19 cellular contexts compared by ENCODE assay signal in the genomic region with DNA sequence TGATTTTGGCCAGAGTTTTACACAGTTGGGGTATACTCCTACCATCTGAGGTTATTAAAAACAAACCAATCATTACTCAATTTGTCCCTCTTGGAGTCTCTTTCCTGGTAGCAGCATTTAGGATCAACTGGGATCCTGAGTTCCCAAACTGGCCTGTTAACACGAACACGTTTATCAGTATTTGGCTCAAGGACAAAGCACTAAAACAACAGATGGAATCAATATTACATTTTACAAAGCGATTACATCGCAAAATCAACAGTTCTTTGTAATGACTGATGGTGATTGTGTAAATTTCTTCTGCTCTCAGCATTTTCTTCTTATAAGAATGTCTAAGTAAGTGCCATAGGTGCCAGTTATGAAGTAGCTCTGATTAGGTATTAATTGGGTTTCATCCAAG.
DNase-seq lines count a peak whose midpoint lies in the region; ATAC-seq, FAIRE-seq and TF ChIP-seq lines count a peak whose summit lies in the region.
"Had no signal": no experiment of that assay in that cellular context is flagged by ENCODE, and none has a peak within 500 bp of the region (broad histone marks: within the 10 kb centered on the region; RNA-seq: fewer than 3 reads in every experiment).

No MANE protein-coding gene starts in this region.

- TF ChIP-seq CTCF in mammary epithelial cell (conservative IDR thresholded peaks at IDR 0.05 in 1 of 2, IDR thresholded peaks at IDR 0.05 in 1 of 2; ENCODE audit: extremely low read depth in 1 of 2, insufficient read depth in 1 of 2, low read depth in 1 of 2, low read length in 2 of 2) (no peak), breast epithelium (IDR thresholded peaks at IDR 0.05) (no peak), astrocyte (IDR thresholded peaks at IDR 0.05; ENCODE audit: insufficient read depth, low read depth, low read length) (no peak), fibroblast of villous mesenchyme (IDR thresholded peaks at IDR 0.05; ENCODE audit: insufficient read depth, low read depth, low read length) (no peak)

- WGBS in mammary epithelial cell (ENCODE audit: low coverage, missing lambda C conversion rate), result 98% methylated on average over 4 of the region's 4 CpGs

- H3K79me2 ChIP-seq in mammary epithelial cell (ENCODE audit: insufficient read depth, low read length) (no peaks in the 10 kb centered on the region), astrocyte (ENCODE audit: insufficient read depth, low read length) (no peaks in the 10 kb centered on the region)

- dilution Hi-C loops in mammary epithelial cell (cut with HindIII; ENCODE audit: low sequenced_read_pairs), result no loop called here

- H3K4me3 Mint-ChIP-seq in astrocyte (ENCODE audit: unreplicated experiment), result no peak overlapping the region
- H3K4me3 Mint-ChIP-seq: CD4-positive, CD25-positive, alpha-beta regulatory T cell had no signal

- H3K4me1 ChIP-seq in mammary epithelial cell (ENCODE audit: insufficient read depth, low read length) (peaks cover 2% of the 10 kb centered on the region), breast epithelium (no peaks in the 10 kb centered on the region), astrocyte (ENCODE audit: insufficient read depth, low read length) (peaks cover 6% of the 10 kb centered on the region)

- H3K27ac ChIP-seq in mammary epithelial cell (ENCODE audit: insufficient read depth, low read depth, low read length), result no peak overlapping the region
- H3K27ac ChIP-seq in breast epithelium, result no peak overlapping the region
- no peak overlapping the region for H3K27ac ChIP-seq in astrocyte (ENCODE audit: low read depth, low read length)
- H3K27ac ChIP-seq: SK-N-MC had no signal

- H3K4me2 ChIP-seq in mammary epithelial cell (ENCODE audit: insufficient read depth, low read depth, low read length), result no peak overlapping the region
- H3K4me2 ChIP-seq in astrocyte (ENCODE audit: low read length), result no peak overlapping the region

- H3K27ac Mint-ChIP-seq in astrocyte (ENCODE audit: unreplicated experiment), result no peak overlapping the region
- H3K27ac Mint-ChIP-seq: CD4-positive, CD25-positive, alpha-beta regulatory T cell had no signal

- CTCF ChIA-PET in mammary epithelial cell (lab: Charles Lee; ENCODE audit: low non-redundant PET), result no interaction called here

- H3K27me3 ChIP-seq in mammary epithelial cell (ENCODE audit: insufficient read depth, low read length), result no peaks in the 10 kb centered on the region
- H3K27me3 ChIP-seq in breast epithelium, result no peaks in the 10 kb centered on the region
- H3K27me3 ChIP-seq in astrocyte (ENCODE audit: insufficient read depth, low read length), result no peaks in the 10 kb centered on the region

- H3K36me3 ChIP-seq in mammary epithelial cell (ENCODE audit: insufficient read depth, low read length) (no peaks in the 10 kb centered on the region), breast epithelium (no peaks in the 10 kb centered on the region), astrocyte (ENCODE audit: insufficient read depth, low read length) (no peaks in the 10 kb centered on the region)

- in situ Hi-C loops in mammary epithelial cell (cut with MboI; ENCODE audit: low sequenced_read_pairs in 2 of 2), result no loop called here
- in situ Hi-C loops in G401 (cut with HindIII; ENCODE audit: low sequenced_read_pairs), result no loop called here

- intact Hi-C loops in mammary epithelial cell (cut with micrococcal nuclease), result no loop called here
- intact Hi-C loops in breast epithelium (cut with DNase I; ENCODE audit: low total_unique reads), result loop anchor here (5.0 kb wide), 1 partner anchor 985 kb away; no protein-coding TSS in a partner anchor

- H3K4me3 ChIP-seq in mammary epithelial cell (replicated peaks in 1 of 3; ENCODE audit: insufficient read depth in 1 of 3, low read depth in 2 of 3, low read length in 3 of 3), result no peak overlapping the region
- no peak overlapping the region for H3K4me3 ChIP-seq in breast epithelium
- no peak overlapping the region for H3K4me3 ChIP-seq in astrocyte (ENCODE audit: insufficient read depth, low read depth, low read length)
- no peak overlapping the region for H3K4me3 ChIP-seq in fibroblast of villous mesenchyme (ENCODE audit: low read depth, low read length)
- H3K4me3 ChIP-seq: SK-N-MC had no signal

- H4K20me1 ChIP-seq in mammary epithelial cell (ENCODE audit: insufficient read depth, low read length) (no peaks in the 10 kb centered on the region), astrocyte (ENCODE audit: insufficient read depth, low read length) (no peaks in the 10 kb centered on the region)

- H3K9ac ChIP-seq in mammary epithelial cell (ENCODE audit: insufficient read depth, low read length) (no peak overlapping the region), astrocyte (ENCODE audit: low read length) (no peak overlapping the region)

- H3K36me3 Mint-ChIP-seq in astrocyte (ENCODE audit: low read depth, unreplicated experiment), result no peaks in the 10 kb centered on the region
- H3K36me3 Mint-ChIP-seq: CD4-positive, CD25-positive, alpha-beta regulatory T cell had no signal

- peaks cover 2% of the 10 kb centered on the region for H3K4me1 Mint-ChIP-seq in astrocyte (ENCODE audit: low read depth, unreplicated experiment)

- no peak for FAIRE-seq in astrocyte (lab: Jason Lieb, UNC)
- FAIRE-seq: GM12892 had no signal

- DNase-seq in mammary epithelial cell, result no peak
- no peak for DNase-seq in breast epithelium (ENCODE audit: low spot score in 2 of 2)
- peak; percentile 0 for DNase-seq in astrocyte (ENCODE audit: low read depth)
- DNase-seq in fibroblast of villous mesenchyme (ENCODE audit: low read depth), result peak; percentile 17
- DNase-seq in dermis blood vessel endothelial cell, result no peak
- DNase-seq in G401 (ENCODE audit: low spot score), result no peak
- DNase-seq in NCI-H2029 (lab: John Stamatoyannopoulos, UW), result no peak
- DNase-seq: 8988T; Calu3; CD4-positive, CD25-positive, alpha-beta regulatory T cell; GDM1; MV-4-11; NCI-H146; NCI-H2227 treated with DMSO at 0.1 percent for 48 hours; NCI-H526 had no signal

- no peaks in the 10 kb centered on the region for H3K27me3 Mint-ChIP-seq in astrocyte (ENCODE audit: low read depth, unreplicated experiment)
- H3K27me3 Mint-ChIP-seq: CD4-positive, CD25-positive, alpha-beta regulatory T cell had no signal

- H3K9me3 ChIP-seq in mammary epithelial cell (replicated peaks; ENCODE audit: insufficient read depth, low read length) (no peaks in the 10 kb centered on the region), breast epithelium (no peaks in the 10 kb centered on the region), astrocyte (ENCODE audit: insufficient read depth, low read depth, low read length) (no peaks in the 10 kb centered on the region)

- ATAC-seq in GM19463 (IDR thresholded peaks at IDR 0.05; ENCODE audit: unreplicated experiment), result no peak
- ATAC-seq: Right ventricle myocardium inferior had no signal

- no peak for TF ChIP-seq POLR2A in breast epithelium (IDR thresholded peaks at IDR 0.05)

- H2AFZ ChIP-seq in mammary epithelial cell (ENCODE audit: low read depth, low read length) (peak overlapping the region; percentile 13), astrocyte (ENCODE audit: low read depth, low read length) (no peak overlapping the region)

- no TSS peak for BruUV-seq in mammary epithelial cell (replicated peaks; lab: Mats Ljungman, UMichigan)

- H3K9me3 Mint-ChIP-seq in astrocyte (ENCODE audit: unreplicated experiment), result peaks cover 4% of the 10 kb centered on the region

Comparison
In these comparisons a context has a peak if more than half of its experiments do, and no peak if none do; other contexts are left out.
1. DNase-seq: peak in astrocyte (single experiment) and fibroblast of villous mesenchyme (single experiment); none in mammary epithelial cell (single experiment), breast epithelium (0 of 2), dermis blood vessel endothelial cell (single experiment), G401 (single experiment) and NCI-H2029 (single experiment).